ENCODE assay signal across 22 cellular contexts in genomic region chr12:19462441-19462840, GRCh38. TPM values are rescaled to one million over a fixed set of nuclear protein-coding genes. Genes with fewer than 3 reads are reported as not detected.
A peak's percentile ranks its signal among the peaks of the same experiment; 100 is the strongest.
DNase-seq lines count a peak whose midpoint lies in the region; ATAC-seq and TF ChIP-seq lines count a peak whose summit lies in the region.
"Had no signal": no experiment of that assay in that cellular context is flagged by ENCODE, and none has a peak within 500 bp of the region (broad histone marks: within the 10 kb centered on the region; RNA-seq: fewer than 3 reads in every experiment).

No MANE protein-coding gene starts in this region.

- TF ChIP-seq CTCF in SK-N-SH (IDR thresholded peaks at IDR 0.05): no peak
- TF ChIP-seq CTCF in fibroblast of pulmonary artery (IDR thresholded peaks at IDR 0.05; ENCODE audit: low read length, missing control alignments): no peak

- H2AFZ ChIP-seq in SK-N-SH (ENCODE audit: low read depth) (no peak overlapping the region), mesenchymal stem cell (ENCODE audit: low read depth, low read length) (no peak overlapping the region)

- H3K4me1 ChIP-seq in SK-N-SH (ENCODE audit: control insufficient read depth in 1 of 2, insufficient read depth in 2 of 2, low read depth in 1 of 2, low read length in 1 of 2) (peaks cover 3 to 16% of the 10 kb centered on the region in 2 experiments), mesenchymal stem cell (ENCODE audit: control insufficient read depth, insufficient read depth, low read depth, low read length) (no peaks in the 10 kb centered on the region)
- H3K4me1 ChIP-seq: body of pancreas had no signal

- peaks cover 65% of the 10 kb centered on the region for H4K20me1 ChIP-seq in SK-N-SH (ENCODE audit: insufficient read depth)

- H4K91ac ChIP-seq in mesenchymal stem cell (ENCODE audit: low read length): no peak overlapping the region

- no peak overlapping the region for H3K4ac ChIP-seq in mesenchymal stem cell (ENCODE audit: low read depth in 1 of 2, low read length in 2 of 2)

- H3K9me2 ChIP-seq in SK-N-SH: no peaks in the 10 kb centered on the region

- H3K27me3 ChIP-seq in SK-N-SH (ENCODE audit: insufficient read depth) (no peaks in the 10 kb centered on the region), mesenchymal stem cell (ENCODE audit: control insufficient read depth in 1 of 2, insufficient read depth in 1 of 2, low read length in 2 of 2) (no peaks in the 10 kb centered on the region)
- H3K27me3 ChIP-seq: body of pancreas, heart right ventricle, spleen, stomach, transverse colon had no signal

- H2BK12ac ChIP-seq in mesenchymal stem cell (ENCODE audit: low read length in 2 of 2): no peak overlapping the region

- no peak overlapping the region for H2BK5ac ChIP-seq in mesenchymal stem cell (ENCODE audit: low read depth, low read length, poor library complexity, severe bottlenecking)

- H3K14ac ChIP-seq in mesenchymal stem cell (ENCODE audit: low read length in 2 of 2): no peak overlapping the region

- ATAC-seq in GM19467 (IDR thresholded peaks at IDR 0.05; ENCODE audit: unreplicated experiment): no peak
- ATAC-seq in GM21786 (IDR thresholded peaks at IDR 0.05; ENCODE audit: unreplicated experiment): no peak
- ATAC-seq: body of pancreas, heart right ventricle, left ventricle myocardium superior, Right ventricle myocardium inferior, T-cell had no signal

- 76% methylated on average over 5 of the region's 5 CpGs for WGBS in SK-N-SH (ENCODE audit: low lambda C conversion rate)
- 100% methylated on average over 3 of the region's 5 CpGs for WGBS in mesenchymal stem cell

- peaks cover 100% of the 10 kb centered on the region for H3K79me2 ChIP-seq in SK-N-SH (ENCODE audit: insufficient read depth)

- no peak overlapping the region for H2BK15ac ChIP-seq in mesenchymal stem cell (ENCODE audit: low read depth, poor library complexity, severe bottlenecking)

- H3K9ac ChIP-seq in SK-N-SH (no peak overlapping the region), mesenchymal stem cell (ENCODE audit: low read length) (no peak overlapping the region)

- H3K4me3 ChIP-seq in SK-N-SH (ENCODE audit: low read depth in 2 of 2, low read length in 1 of 2) (no peak overlapping the region), fibroblast of pulmonary artery (replicated peaks; ENCODE audit: low read depth, low read length) (no peak overlapping the region), mesenchymal stem cell (ENCODE audit: insufficient read depth in 1 of 2, low read depth in 1 of 2, low read length in 2 of 2) (no peak overlapping the region)
- H3K4me3 ChIP-seq: body of pancreas, coronary artery, heart right ventricle, spleen, stomach, transverse colon had no signal

- no peak overlapping the region for H2AK5ac ChIP-seq in mesenchymal stem cell (ENCODE audit: low read length, severe bottlenecking)

- TF ChIP-seq RAD21 in SK-N-SH (IDR thresholded peaks at IDR 0.05; ENCODE audit: low read length): no peak

- H3F3A ChIP-seq in SK-N-SH (replicated peaks; ENCODE audit: insufficient read depth): peaks cover 4% of the 10 kb centered on the region

- DNase-seq in COR-L47 (lab: John Stamatoyannopoulos, UW) (peak; percentile 66), NCI-H1105 treated with DMSO at 0.1 percent for 48 hours (lab: John Stamatoyannopoulos, UW) (peak; percentile 92), SK-N-SH (peak; percentile 58), fibroblast of pulmonary artery (ENCODE audit: low read depth) (peak; percentile 53), mesenchymal stem cell (no peak), OCI-M1 (lab: John Stamatoyannopoulos, UW) (no peak)
- DNase-seq: activated CD4-positive, alpha-beta T cell treated with anti-CD3 and anti-CD28 coated beads, Interleukin-2, amount 10 ng/mL, durations not matched to agents 24 days and 14 days; body of pancreas; CD8-positive, alpha-beta T cell; HCEC 1CT; heart right ventricle; Karpas-422; left ventricle myocardium superior; NCI-H510A treated with DMSO at 0.1 percent for 48 hours; spleen; stomach; T-cell; transverse colon had no signal

- H4K8ac ChIP-seq in mesenchymal stem cell (ENCODE audit: low read length): no peak overlapping the region

- no peak overlapping the region for H3K18ac ChIP-seq in mesenchymal stem cell (ENCODE audit: low read depth in 1 of 2, low read length in 2 of 2)

- TF ChIP-seq EP300 in SK-N-SH (IDR thresholded peaks at IDR 0.05; ENCODE audit: borderline replicate concordance in 1 of 2, low read depth in 1 of 2, low read length in 1 of 2): no peak

- CTCF ChIA-PET in SK-N-SH (lab: Yijun Ruan, JAX): no interaction called here

- peaks cover 15% of the 10 kb centered on the region for H3K79me1 ChIP-seq in mesenchymal stem cell (replicated peaks; ENCODE audit: low read length, poor library complexity, severe bottlenecking)

- POLR2A ChIA-PET in SK-N-SH (lab: Yijun Ruan, JAX): no interaction called here

- H3K4me2 ChIP-seq in SK-N-SH: no peak overlapping the region; the same call in 1 of the 2 replicates
- no peak overlapping the region for H3K4me2 ChIP-seq in mesenchymal stem cell (ENCODE audit: low read length, poor library complexity, severe bottlenecking)

- H3K36me3 ChIP-seq in SK-N-SH (replicated peaks in 1 of 2; ENCODE audit: control insufficient read depth in 1 of 2, insufficient read depth in 2 of 2, low read length in 1 of 2) (peaks cover 7 to 44% of the 10 kb centered on the region in 2 experiments), mesenchymal stem cell (ENCODE audit: control insufficient read depth in 1 of 2, insufficient read depth in 2 of 2, low read depth in 1 of 2, low read length in 2 of 2) (peaks cover 13 to 34% of the 10 kb centered on the region in 2 experiments)

- H3K27ac ChIP-seq in SK-N-SH (ENCODE audit: low read depth in 2 of 2, low read length in 1 of 2): 0 out of 4 replicates have a peak overlapping the region, but pooled peaks of 1 of the 2 experiments have one; percentile 17
- no peak overlapping the region for H3K27ac ChIP-seq in mesenchymal stem cell (ENCODE audit: low read length, poor library complexity, severe bottlenecking)
- H3K27ac ChIP-seq: body of pancreas, coronary artery, heart right ventricle, transverse colon had no signal

- no peak overlapping the region for H3K23ac ChIP-seq in mesenchymal stem cell (ENCODE audit: low read length in 2 of 2)

- H3K9me3 ChIP-seq in SK-N-SH (no peaks in the 10 kb centered on the region), mesenchymal stem cell (ENCODE audit: control insufficient read depth, low read length) (no peaks in the 10 kb centered on the region)
- H3K9me3 ChIP-seq: body of pancreas, heart right ventricle, spleen, stomach, transverse colon had no signal

- no peak overlapping the region for H2BK120ac ChIP-seq in mesenchymal stem cell (ENCODE audit: low read depth, low read length)

TF ChIP-seq in SK-N-SH, 30 proteins besides CTCF, POLR2A, EP300 and RAD21:
- TF ChIP-seq FOXM1 (IDR thresholded peaks at IDR 0.05; ENCODE audit: low read depth): no peak
- TF ChIP-seq TCF12 (IDR thresholded peaks at IDR 0.05): no peak
- no peak for TF ChIP-seq SIN3A (IDR thresholded peaks at IDR 0.05; ENCODE audit: borderline replicate concordance, low read depth, low read length)
- TF ChIP-seq PBX3 (IDR thresholded peaks at IDR 0.05): no peak
- no peak for TF ChIP-seq POLR2AphosphoS5 (IDR thresholded peaks at IDR 0.05; ENCODE audit: low read depth, low read length)
- TF ChIP-seq MEF2A (IDR thresholded peaks at IDR 0.05; ENCODE audit: borderline replicate concordance, low read depth): no peak
- no peak for TF ChIP-seq USF1 (IDR thresholded peaks at IDR 0.05; ENCODE audit: borderline replicate concordance, low read depth)
- TF ChIP-seq TAF1 (IDR thresholded peaks at IDR 0.05; ENCODE audit: borderline replicate concordance, low read depth, low read length): no peak
- no peak for TF ChIP-seq NFIC (IDR thresholded peaks at IDR 0.05; ENCODE audit: borderline replicate concordance)
- no peak for TF ChIP-seq GATA2 (CRISPR knock-in tag; IDR thresholded peaks at IDR 0.05)
- no peak for TF ChIP-seq ELF1 (IDR thresholded peaks at IDR 0.05)
- TF ChIP-seq RXRA (IDR thresholded peaks at IDR 0.05; ENCODE audit: borderline replicate concordance, low read depth): no peak
- TF ChIP-seq RCOR1 (IDR thresholded peaks at IDR 0.05; ENCODE audit: low read length): no peak

RNA-seq across cellular contexts. Expression of gene AEBP2, which starts 23.1 kb away (rescaled TPM):
- 10.4 and 17.2 TPM in 2 replicates for polyA plus RNA-seq in SK-N-SH (2012; rRNA removed)
- polyA plus RNA-seq in SK-N-SH (2012; cell fraction: cytosol; rRNA removed): 21.0 and 23.2 TPM in 2 replicates
- polyA plus RNA-seq in SK-N-SH (2012; cell fraction: nucleus; rRNA removed): 7.9 and 12.2 TPM in 2 replicates
- 30.7 TPM for polyA plus RNA-seq in mesenchymal stem cell (2013, experiment 1 of 2)
- 32.7 TPM for polyA plus RNA-seq in mesenchymal stem cell (2013, experiment 2 of 2)

Comparison
In these comparisons a context has a peak if more than half of its experiments do, and no peak if none do; other contexts are left out.
1. DNase-seq: peak in COR-L47 (single experiment), NCI-H1105 treated with DMSO at 0.1 percent for 48 hours (single experiment), SK-N-SH (single experiment) and fibroblast of pulmonary artery (single experiment); none in mesenchymal stem cell (single experiment) and OCI-M1 (single experiment).